ENCODE assay signal across 13 cellular contexts in the genomic region with DNA sequence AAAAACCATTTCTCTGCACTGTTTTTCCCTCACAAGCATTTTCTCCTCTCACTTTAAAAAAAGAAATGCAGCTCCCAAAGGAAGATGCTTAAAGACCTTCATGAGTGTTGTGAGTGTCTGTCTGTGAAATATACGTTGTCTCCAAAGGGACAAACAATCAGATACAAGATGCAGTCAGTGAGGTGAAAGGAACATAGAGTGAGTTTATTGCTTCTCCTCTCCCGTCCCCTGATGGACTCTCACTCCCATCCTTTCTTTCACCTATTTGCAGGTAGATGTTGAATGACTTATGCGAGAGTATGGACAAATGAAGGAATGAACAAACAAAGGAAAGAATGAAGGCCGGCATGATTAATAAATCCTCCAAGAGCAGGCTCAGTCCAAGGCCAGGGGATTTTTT.
DNase-seq lines count a peak whose midpoint lies in the region; ATAC-seq, FAIRE-seq and TF ChIP-seq lines count a peak whose summit lies in the region.
"Had no signal": no experiment of that assay in that cellular context is flagged by ENCODE, and none has a peak within 500 bp of the region (broad histone marks: within the 10 kb centered on the region; RNA-seq: fewer than 3 reads in every experiment).

No MANE protein-coding gene starts in this region.

- no peak for DNase-seq in CD4-positive, CD25-positive, alpha-beta regulatory T cell
- DNase-seq in HCT116 (ENCODE audit: low read depth, low spot score) = no peak
- DNase-seq in activated CD8-positive, alpha-beta T cell treated with anti-CD3 and anti-CD28 coated beads, Interleukin-2, amount 10 ng/mL, durations not matched to agents 7 days and 5 days = no peak
- DNase-seq in keratinocyte (ENCODE audit: low read depth, low spot score) = no peak
- DNase-seq in amniotic stem cell (lab: John Stamatoyannopoulos, UW) = no peak
- no peak for DNase-seq in vagina (ENCODE audit: extremely low spot score in 2 of 2)
- DNase-seq in HT-29 (ENCODE audit: low spot score) = no peak
- DNase-seq: naive thymus-derived CD4-positive, alpha-beta T cell; NCI-H2081; SHP77 treated with DMSO at 0.1 percent for 48 hours; stimulated activated CD4-positive, alpha-beta T cell treated with anti-CD3 and anti-CD28 coated beads, Interleukin-4, amount 100 ng/mL, for 4 hours had no signal

- POLR2A ChIA-PET in HCT116 (lab: Charles Lee) = no interaction called here
- POLR2A ChIA-PET in activated CD8-positive, alpha-beta T cell treated with anti-CD3 and anti-CD28 coated beads, Interleukin-2, amount 10 ng/mL, durations not matched to agents 7 days and 5 days (lab: Charles Lee) = no interaction called here

- H3K79me2 ChIP-seq in HCT116 (ENCODE audit: insufficient read depth, low read length) (peaks cover 99% of the 10 kb centered on the region), keratinocyte (ENCODE audit: control insufficient read depth, insufficient read depth, low read length) (peaks cover 88% of the 10 kb centered on the region)

- CTCF ChIA-PET in HCT116 (lab: Charles Lee) = no interaction called here
- CTCF ChIA-PET in activated CD8-positive, alpha-beta T cell treated with anti-CD3 and anti-CD28 coated beads, Interleukin-2, amount 10 ng/mL, durations not matched to agents 7 days and 5 days (lab: Charles Lee) = no interaction called here

- no TSS peak for BruUV-seq in HCT116 (replicated peaks; lab: Mats Ljungman, UMichigan)

- ATAC-seq in CD4-positive, CD25-positive, alpha-beta regulatory T cell (ENCODE audit: low read depth in 2 of 2) = no peak
- ATAC-seq in HCT116 = no peak
- no peak for ATAC-seq in activated CD8-positive, alpha-beta T cell treated with anti-CD3 and anti-CD28 coated beads, Interleukin-2, amount 10 ng/mL, durations not matched to agents 7 days and 5 days
- no peak for ATAC-seq in GM19395 (IDR thresholded peaks at IDR 0.05; ENCODE audit: unreplicated experiment)

- H3K27ac ChIP-seq in CD4-positive, CD25-positive, alpha-beta regulatory T cell (ENCODE audit: insufficient read depth, low read length, poor library complexity, severe bottlenecking) = peak overlapping the region; percentile 65
- H3K27ac ChIP-seq in HCT116 (ENCODE audit: low read depth, low read length) (peak overlapping the region; percentile 94), keratinocyte (ENCODE audit: control insufficient read depth, insufficient read depth, low read length) (peak overlapping the region; percentile 71), vagina (no peak overlapping the region)
- H3K27ac ChIP-seq: right atrium auricular region had no signal

- H3K36me3 ChIP-seq in CD4-positive, CD25-positive, alpha-beta regulatory T cell (ENCODE audit: control insufficient read depth, insufficient read depth, low read length) = no peaks in the 10 kb centered on the region
- peaks cover 3 to 15% of the 10 kb centered on the region in 2 experiments; a peak in 3 of 4 replicates for H3K36me3 ChIP-seq in HCT116 (ENCODE audit: control insufficient read depth in 1 of 2, insufficient read depth in 2 of 2, low read length in 2 of 2)
- peaks cover 19 to 26% of the 10 kb centered on the region in 2 experiments for H3K36me3 ChIP-seq in keratinocyte (ENCODE audit: control insufficient read depth in 2 of 2, extremely low read depth in 1 of 2, insufficient read depth in 2 of 2, low read length in 2 of 2)
- H3K36me3 ChIP-seq in vagina = no peaks in the 10 kb centered on the region
- H3K36me3 ChIP-seq: right atrium auricular region had no signal

- peak overlapping the region; percentile 12 to 82 (median 79) for H3K27ac Mint-ChIP-seq in CD4-positive, CD25-positive, alpha-beta regulatory T cell
- H3K27ac Mint-ChIP-seq in activated CD8-positive, alpha-beta T cell treated with anti-CD3 and anti-CD28 coated beads, Interleukin-2, amount 10 ng/mL, durations not matched to agents 7 days and 5 days = peak overlapping the region; percentile 70

- H3K4me2 ChIP-seq in HCT116 (ENCODE audit: low read length) (peak overlapping the region; percentile 44), keratinocyte (ENCODE audit: control insufficient read depth, extremely low read depth, insufficient read depth, low read depth, low read length) (peak overlapping the region; percentile 70)

- H3K4me1 ChIP-seq in CD4-positive, CD25-positive, alpha-beta regulatory T cell (ENCODE audit: control insufficient read depth, insufficient read depth, low read length, poor library complexity, severe bottlenecking) = peaks cover 57% of the 10 kb centered on the region
- H3K4me1 ChIP-seq in HCT116 (ENCODE audit: control insufficient read depth in 1 of 2, insufficient read depth in 2 of 2, low read length in 2 of 2) = peaks cover 87 to 97% of the 10 kb centered on the region in 2 experiments
- peaks cover 80% of the 10 kb centered on the region for H3K4me1 ChIP-seq in keratinocyte (ENCODE audit: control insufficient read depth, extremely low read depth, insufficient read depth, low read length)
- H3K4me1 ChIP-seq in vagina = peaks cover 41% of the 10 kb centered on the region
- H3K4me1 ChIP-seq: right atrium auricular region had no signal

- TF ChIP-seq RAD21 in HCT116 (IDR thresholded peaks at IDR 0.05; ENCODE audit: low read depth) = no peak

- intact Hi-C loops in HCT116 (cut with micrococcal nuclease) (no loop called here), vagina (cut with DNase I) (no loop called here)

- H3K27me3 Mint-ChIP-seq in CD4-positive, CD25-positive, alpha-beta regulatory T cell = no peaks in the 10 kb centered on the region
- no peaks in the 10 kb centered on the region for H3K27me3 Mint-ChIP-seq in activated CD8-positive, alpha-beta T cell treated with anti-CD3 and anti-CD28 coated beads, Interleukin-2, amount 10 ng/mL, durations not matched to agents 7 days and 5 days (ENCODE audit: low read depth)
- H3K27me3 Mint-ChIP-seq: naive thymus-derived CD4-positive, alpha-beta T cell had no signal

- TF ChIP-seq CTCF in HCT116 (IDR thresholded peaks at IDR 0.05 in 2 of 3, conservative IDR thresholded peaks at IDR 0.05 in 1 of 3; ENCODE audit: borderline replicate concordance in 1 of 3, insufficient read depth in 1 of 3, low read depth in 2 of 3, low read length in 2 of 3) = no peak
- TF ChIP-seq CTCF in keratinocyte (optimal IDR thresholded peaks at IDR 0.05 in 1 of 3, IDR thresholded peaks at IDR 0.05 in 1 of 3, conservative IDR thresholded peaks at IDR 0.05 in 1 of 3; ENCODE audit: extremely low read depth in 1 of 3, insufficient read depth in 2 of 3, low read length in 3 of 3) = no peak
- no peak for TF ChIP-seq CTCF in vagina (IDR thresholded peaks at IDR 0.05)

- RAD21 ChIA-PET in HCT116 (lab: Charles Lee; ENCODE audit: low non-redundant PET in 1 of 2, low total read pairs in 2 of 2, uncharacterized antibody in 2 of 2, unreplicated experiment in 2 of 2) = no interaction called here

- H3K9me1 ChIP-seq in keratinocyte (ENCODE audit: control insufficient read depth, extremely low read depth, insufficient read depth, low read length) = no peaks in the 10 kb centered on the region

- no peak overlapping the region for H2AFZ ChIP-seq in HCT116 (ENCODE audit: low read depth, low read length, poor library complexity, severe bottlenecking)
- H2AFZ ChIP-seq in keratinocyte (ENCODE audit: control insufficient read depth, low read length) = no peak overlapping the region

- H3K9me2 ChIP-seq in HCT116 (ENCODE audit: insufficient read depth) = no peaks in the 10 kb centered on the region

- peak overlapping the region; percentile 45 for H3K9ac ChIP-seq in HCT116 (ENCODE audit: low read length)
- H3K9ac ChIP-seq in keratinocyte (ENCODE audit: control insufficient read depth, extremely low read depth, insufficient read depth, low read length) = peak overlapping the region; percentile 26

- no peak for FAIRE-seq in keratinocyte (lab: Jason Lieb, UNC)

- no peaks in the 10 kb centered on the region for H3K9me3 Mint-ChIP-seq in CD4-positive, CD25-positive, alpha-beta regulatory T cell
- no peaks in the 10 kb centered on the region for H3K9me3 Mint-ChIP-seq in activated CD8-positive, alpha-beta T cell treated with anti-CD3 and anti-CD28 coated beads, Interleukin-2, amount 10 ng/mL, durations not matched to agents 7 days and 5 days (ENCODE audit: insufficient read depth)
- H3K9me3 Mint-ChIP-seq: naive thymus-derived CD4-positive, alpha-beta T cell had no signal

- H4K20me1 ChIP-seq in HCT116 (ENCODE audit: insufficient read depth) (peaks cover 5% of the 10 kb centered on the region; the same call in 1 of the 2 replicates), keratinocyte (ENCODE audit: control insufficient read depth, extremely low read depth, insufficient read depth, low read length) (no peaks in the 10 kb centered on the region)

- dilution Hi-C loops in keratinocyte (cut with MboI; ENCODE audit: extremely low pct_ligation_motif_present, low sequenced_read_pairs) = no loop called here

- no peaks in the 10 kb centered on the region for H3K9me3 ChIP-seq in CD4-positive, CD25-positive, alpha-beta regulatory T cell (ENCODE audit: control insufficient read depth in 2 of 2, low read length in 2 of 2)
- no peaks in the 10 kb centered on the region for H3K9me3 ChIP-seq in HCT116 (ENCODE audit: control insufficient read depth in 1 of 2, insufficient read depth in 1 of 2, low read depth in 1 of 2, low read length in 2 of 2)
- no peaks in the 10 kb centered on the region for H3K9me3 ChIP-seq in keratinocyte (ENCODE audit: control insufficient read depth, low read depth, low read length)
- H3K9me3 ChIP-seq in vagina = no peaks in the 10 kb centered on the region
- H3K9me3 ChIP-seq: right atrium auricular region had no signal

- no peaks in the 10 kb centered on the region for H3K36me3 Mint-ChIP-seq in CD4-positive, CD25-positive, alpha-beta regulatory T cell
- peaks cover 63% of the 10 kb centered on the region for H3K36me3 Mint-ChIP-seq in activated CD8-positive, alpha-beta T cell treated with anti-CD3 and anti-CD28 coated beads, Interleukin-2, amount 10 ng/mL, durations not matched to agents 7 days and 5 days (ENCODE audit: low read depth)

- H3K4me3 ChIP-seq in CD4-positive, CD25-positive, alpha-beta regulatory T cell (ENCODE audit: low read depth, low read length) = peak overlapping the region; percentile 60
- H3K4me3 ChIP-seq in HCT116 (replicated peaks in 1 of 2; ENCODE audit: low read depth in 1 of 2, low read length in 2 of 2) (no peak overlapping the region), keratinocyte (ENCODE audit: control insufficient read depth in 2 of 3, extremely low read depth in 1 of 3, insufficient read depth in 2 of 3, low read depth in 1 of 3, low read length in 3 of 3) (peak overlapping the region in 1 of 3 experiments; percentile 45), vagina (no peak overlapping the region)
- H3K4me3 ChIP-seq: right atrium auricular region had no signal

- H3K4me1 Mint-ChIP-seq in CD4-positive, CD25-positive, alpha-beta regulatory T cell = peaks cover 33 to 72% (median 51%) of the 10 kb centered on the region in 4 donors
- peaks cover 75% of the 10 kb centered on the region for H3K4me1 Mint-ChIP-seq in activated CD8-positive, alpha-beta T cell treated with anti-CD3 and anti-CD28 coated beads, Interleukin-2, amount 10 ng/mL, durations not matched to agents 7 days and 5 days (ENCODE audit: low read depth)

- no peaks in the 10 kb centered on the region for H3K27me3 ChIP-seq in CD4-positive, CD25-positive, alpha-beta regulatory T cell (ENCODE audit: control insufficient read depth, insufficient read depth, low read length)
- H3K27me3 ChIP-seq in HCT116 (ENCODE audit: insufficient read depth, low read length) (no peaks in the 10 kb centered on the region), keratinocyte (ENCODE audit: control insufficient read depth, extremely low read depth, insufficient read depth, low read length) (no peaks in the 10 kb centered on the region), vagina (no peaks in the 10 kb centered on the region)
- H3K27me3 ChIP-seq: right atrium auricular region had no signal

- no peak for TF ChIP-seq POLR2A in HCT116 (IDR thresholded peaks at IDR 0.05; ENCODE audit: borderline replicate concordance, extremely low read depth, insufficient read depth, insufficient read length)
- no peak for TF ChIP-seq POLR2A in vagina (IDR thresholded peaks at IDR 0.05)

- peak overlapping the region; percentile 19 to 77 (median 39) for H3K4me3 Mint-ChIP-seq in CD4-positive, CD25-positive, alpha-beta regulatory T cell
- H3K4me3 Mint-ChIP-seq in activated CD8-positive, alpha-beta T cell treated with anti-CD3 and anti-CD28 coated beads, Interleukin-2, amount 10 ng/mL, durations not matched to agents 7 days and 5 days = peak overlapping the region; percentile 20
